In the genomic region with DNA sequence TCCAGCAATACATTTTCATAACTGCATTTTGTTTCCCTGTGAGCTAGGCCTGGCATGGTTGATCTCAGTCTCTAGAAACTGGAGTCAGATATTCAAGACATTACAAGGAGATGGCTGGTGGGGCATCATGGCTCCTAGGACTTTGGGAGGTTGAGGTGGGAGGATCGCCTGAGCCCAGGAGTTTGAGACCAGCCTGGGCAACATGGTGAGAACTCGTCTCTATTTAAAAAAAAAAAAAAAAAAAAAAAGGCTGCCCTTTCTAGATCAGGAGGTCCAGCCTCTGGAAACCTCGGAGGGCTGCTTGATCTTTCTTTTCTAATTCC, we compare ENCODE assay signal across 9 cellular contexts. TPM values are rescaled to one million over a fixed set of nuclear protein-coding genes. Genes with fewer than 3 reads are reported as not detected.
DNase-seq lines count a peak whose midpoint lies in the region; ATAC-seq and TF ChIP-seq lines count a peak whose summit lies in the region.
"Had no signal": no experiment of that assay in that cellular context is flagged by ENCODE, and none has a peak within 500 bp of the region (broad histone marks: within the 10 kb centered on the region; RNA-seq: fewer than 3 reads in every experiment).

No MANE protein-coding gene starts in this region.

- peaks cover 0 to 6% (median 0%) of the 10 kb centered on the region in 5 donors for H3K27me3 Mint-ChIP-seq in naive thymus-derived CD4-positive, alpha-beta T cell

- TF ChIP-seq CTCF in 22Rv1 (IDR thresholded peaks at IDR 0.05), result no peak
- TF ChIP-seq CTCF in mammary epithelial cell (conservative IDR thresholded peaks at IDR 0.05 in 1 of 2, IDR thresholded peaks at IDR 0.05 in 1 of 2; ENCODE audit: extremely low read depth in 1 of 2, insufficient read depth in 1 of 2, low read depth in 1 of 2, low read length in 2 of 2), result no peak

- POLR2A ChIA-PET in naive thymus-derived CD4-positive, alpha-beta T cell (lab: Charles Lee), result interaction anchor here (0.6 to 5.7 kb wide), 9 partner anchors 13 to 194 kb away, joined by 3 to 50 read pairs (median 7); a partner anchor contains a TSS

- peaks cover 39% of the 10 kb centered on the region for H3K79me2 ChIP-seq in mammary epithelial cell (ENCODE audit: insufficient read depth, low read length)

- intact Hi-C loops in mammary epithelial cell (cut with micrococcal nuclease), result loop anchor here (1.0 kb wide), 1 partner anchor 16 kb away; a partner anchor contains a TSS
- intact Hi-C loops in naive thymus-derived CD4-positive, alpha-beta T cell (cut with micrococcal nuclease), result loop anchor here (1.0 to 5.0 kb wide), 4 partner anchors 8 to 35 kb away; a partner anchor contains a TSS

- dilution Hi-C loops in mammary epithelial cell (cut with HindIII; ENCODE audit: low sequenced_read_pairs), result loop anchor here (10.0 kb wide), 1 partner anchor 252 kb away; a partner anchor contains a TSS

- peaks cover 27% of the 10 kb centered on the region for H3K4me1 ChIP-seq in HUES64 (ENCODE audit: insufficient read depth, low read length)
- H3K4me1 ChIP-seq in mammary epithelial cell (ENCODE audit: insufficient read depth, low read length), result peaks cover 18% of the 10 kb centered on the region
- peaks cover 12 to 28% of the 10 kb centered on the region in 2 donors for H3K4me1 ChIP-seq in naive thymus-derived CD4-positive, alpha-beta T cell (ENCODE audit: control insufficient read depth in 2 of 2, insufficient read depth in 2 of 2, low read length in 2 of 2)

- CTCF ChIA-PET in mammary epithelial cell (lab: Charles Lee; ENCODE audit: low non-redundant PET), result no interaction called here
- CTCF ChIA-PET in naive thymus-derived CD4-positive, alpha-beta T cell (lab: Charles Lee), result no interaction called here

- H3K4me3 Mint-ChIP-seq in naive thymus-derived CD4-positive, alpha-beta T cell, result peak overlapping the region; percentile 89 to 96 (median 92)

- DNase-seq in mammary epithelial cell, result no peak
- DNase-seq in naive thymus-derived CD4-positive, alpha-beta T cell, result no peak
- DNase-seq in caudate nucleus (lab: John Stamatoyannopoulos, UW), result no peak
- no peak for DNase-seq in glomerular visceral epithelial cell (ENCODE audit: extremely low spot score)
- no peak for DNase-seq in 8988T
- DNase-seq: NCI-H1417 had no signal

- peaks cover 44% of the 10 kb centered on the region for H3K27me3 ChIP-seq in HUES64 (ENCODE audit: insufficient read depth, low read length)
- no peaks in the 10 kb centered on the region for H3K27me3 ChIP-seq in mammary epithelial cell (ENCODE audit: insufficient read depth, low read length)
- H3K27me3 ChIP-seq in naive thymus-derived CD4-positive, alpha-beta T cell (ENCODE audit: control insufficient read depth in 2 of 2, insufficient read depth in 2 of 2, low read length in 2 of 2), result no peaks in the 10 kb centered on the region

- H3K27ac Mint-ChIP-seq in naive thymus-derived CD4-positive, alpha-beta T cell, result peak overlapping the region; percentile 74 to 99 (median 94)

- no peaks in the 10 kb centered on the region for H4K20me1 ChIP-seq in mammary epithelial cell (ENCODE audit: insufficient read depth, low read length)

- H3K36me3 Mint-ChIP-seq in naive thymus-derived CD4-positive, alpha-beta T cell, result peaks cover 0 to 11% (median 7%) of the 10 kb centered on the region in 5 donors

- no peaks in the 10 kb centered on the region for H3K9me3 ChIP-seq in HUES64 (ENCODE audit: insufficient read depth, low read depth, low read length)
- no peaks in the 10 kb centered on the region for H3K9me3 ChIP-seq in mammary epithelial cell (replicated peaks; ENCODE audit: insufficient read depth, low read length)
- no peaks in the 10 kb centered on the region for H3K9me3 ChIP-seq in naive thymus-derived CD4-positive, alpha-beta T cell (ENCODE audit: control insufficient read depth in 2 of 3, low read length in 3 of 3)

- H3K9ac ChIP-seq in HUES64 (ENCODE audit: low read depth, low read length), result no peak overlapping the region
- H3K9ac ChIP-seq in mammary epithelial cell (ENCODE audit: insufficient read depth, low read length), result peak overlapping the region; percentile 74

- ATAC-seq in naive thymus-derived CD4-positive, alpha-beta T cell, result no peak
- ATAC-seq in GM21390 (IDR thresholded peaks at IDR 0.05; ENCODE audit: unreplicated experiment), result no peak

- H3K4me2 ChIP-seq in mammary epithelial cell (ENCODE audit: insufficient read depth, low read depth, low read length), result peak overlapping the region; percentile 85

- no peaks in the 10 kb centered on the region for H3K36me3 ChIP-seq in HUES64 (ENCODE audit: insufficient read depth, low read length)
- H3K36me3 ChIP-seq in mammary epithelial cell (ENCODE audit: insufficient read depth, low read length), result peaks cover 4% of the 10 kb centered on the region
- peaks cover 0 to 7% (median 0%) of the 10 kb centered on the region in 3 experiments for H3K36me3 ChIP-seq in naive thymus-derived CD4-positive, alpha-beta T cell (ENCODE audit: control insufficient read depth in 2 of 3, insufficient read depth in 3 of 3, low read length in 3 of 3)

- H3K9me3 Mint-ChIP-seq in naive thymus-derived CD4-positive, alpha-beta T cell, result peaks cover 0 to 2% (median 0%) of the 10 kb centered on the region in 11 donors

- peak overlapping the region; percentile 61; the same call in 1 of the 2 replicates for H3K4me3 ChIP-seq in HUES64 (ENCODE audit: low read length)
- peak overlapping the region in 1 of 3 experiments; percentile 70 for H3K4me3 ChIP-seq in mammary epithelial cell (replicated peaks in 1 of 3; ENCODE audit: insufficient read depth in 1 of 3, low read depth in 2 of 3, low read length in 3 of 3)
- peak overlapping the region; percentile 78 for H3K4me3 ChIP-seq in naive thymus-derived CD4-positive, alpha-beta T cell (ENCODE audit: low read length)

- WGBS in HUES64, result 39% methylated on average over 3 of the region's 3 CpGs
- WGBS in mammary epithelial cell (ENCODE audit: low coverage, missing lambda C conversion rate), result 0% methylated on average over 1 of the region's 3 CpGs

- H3K27ac ChIP-seq in 22Rv1, result peak overlapping the region; percentile 69
- H3K27ac ChIP-seq in HUES64 (ENCODE audit: low read depth, low read length), result no peak overlapping the region
- H3K27ac ChIP-seq in mammary epithelial cell (ENCODE audit: insufficient read depth, low read depth, low read length), result peak overlapping the region; percentile 52
- H3K27ac ChIP-seq in naive thymus-derived CD4-positive, alpha-beta T cell (ENCODE audit: low read depth, low read length), result peak overlapping the region; percentile 86
- no peak overlapping the region for H3K27ac ChIP-seq in caudate nucleus (ENCODE audit: low read depth, low read length)

- in situ Hi-C loops in mammary epithelial cell (cut with MboI; ENCODE audit: low sequenced_read_pairs in 2 of 2), result no loop called here

- peak overlapping the region; percentile 85 for H2AFZ ChIP-seq in mammary epithelial cell (ENCODE audit: low read depth, low read length)

- BruUV-seq in mammary epithelial cell (replicated peaks; lab: Mats Ljungman, UMichigan), result no TSS peak

- peaks cover 25 to 42% (median 37%) of the 10 kb centered on the region in 7 donors for H3K4me1 Mint-ChIP-seq in naive thymus-derived CD4-positive, alpha-beta T cell

RNA-seq across cellular contexts. Expression of a gene that starts 0.4 kb away (rescaled TPM):
- 47.2 TPM for polyA plus RNA-seq in HUES64 (2013, experiment 1 of 2)
- 42.2 TPM for polyA plus RNA-seq in HUES64 (2013, experiment 2 of 2)
- total RNA-seq in mammary epithelial cell, result 100 to 1,000 TPM in 1 of 2 donors, 10 to 100 TPM in 1; 94.0 to 166 TPM
- 327 TPM for polyA plus RNA-seq in mammary epithelial cell
- polyA minus RNA-seq in mammary epithelial cell, result 42.7 TPM
- total RNA-seq in naive thymus-derived CD4-positive, alpha-beta T cell, result 100 to 1,000 TPM in 2 of 5 experiments, 10 to 100 TPM in 3; 55.1 to 137 (median 83.2) TPM
- polyA plus RNA-seq in naive thymus-derived CD4-positive, alpha-beta T cell, result 100 to 1,000 TPM; 312 to 347 TPM

RNA-seq across cellular contexts. Expression of a gene that starts 7.2 kb away (rescaled TPM):
- polyA plus RNA-seq in HUES64 (2013, experiment 1 of 2), result 5.3 TPM
- 10.3 TPM for polyA plus RNA-seq in HUES64 (2013, experiment 2 of 2)
- total RNA-seq in mammary epithelial cell, result 1 to 10 TPM; 2.2 to 7.3 TPM
- polyA plus RNA-seq in mammary epithelial cell, result 6.0 TPM
- 10.2 TPM for polyA minus RNA-seq in mammary epithelial cell
- total RNA-seq in naive thymus-derived CD4-positive, alpha-beta T cell, result 10 to 100 TPM; 25.6 to 73.8 (median 35.1) TPM
- 100 to 1,000 TPM; 115 to 121 TPM for polyA plus RNA-seq in naive thymus-derived CD4-positive, alpha-beta T cell

RNA-seq across cellular contexts. Expression of a gene that starts 15.7 kb away (rescaled TPM):
- polyA plus RNA-seq in HUES64 (2013, experiment 1 of 2), result 25.0 TPM
- polyA plus RNA-seq in HUES64 (2013, experiment 2 of 2), result 25.9 TPM
- 10 to 100 TPM; 42.7 to 43.3 TPM for total RNA-seq in mammary epithelial cell
- 42.4 TPM for polyA plus RNA-seq in mammary epithelial cell
- 59.1 TPM for polyA minus RNA-seq in mammary epithelial cell
- 10 to 100 TPM; 20.4 to 34.2 (median 26.3) TPM for total RNA-seq in naive thymus-derived CD4-positive, alpha-beta T cell
- polyA plus RNA-seq in naive thymus-derived CD4-positive, alpha-beta T cell, result 10 to 100 TPM; 11.8 to 12.2 TPM

RNA-seq across cellular contexts. Expression of a gene that starts 18.5 kb away (rescaled TPM):
- polyA plus RNA-seq in HUES64 (2013, experiment 1 of 2), result 99.6 TPM
- polyA plus RNA-seq in HUES64 (2013, experiment 2 of 2), result 103 TPM
- total RNA-seq in mammary epithelial cell, result 100 to 1,000 TPM; 101 to 109 TPM
- polyA plus RNA-seq in mammary epithelial cell, result 269 TPM
- polyA minus RNA-seq in mammary epithelial cell, result 193 TPM
- total RNA-seq in naive thymus-derived CD4-positive, alpha-beta T cell, result 100 to 1,000 TPM in 1 of 5 experiments, 10 to 100 TPM in 4; 38.5 to 118 (median 61.4) TPM
- 100 to 1,000 TPM; 168 to 175 TPM for polyA plus RNA-seq in naive thymus-derived CD4-positive, alpha-beta T cell

RNA-seq across cellular contexts. Expression of a gene that starts 25.5 kb away (rescaled TPM):
- polyA plus RNA-seq in HUES64 (2013, experiment 1 of 2), result 18.2 TPM
- polyA plus RNA-seq in HUES64 (2013, experiment 2 of 2), result 16.7 TPM
- total RNA-seq in mammary epithelial cell, result 10 to 100 TPM; 12.5 to 14.2 TPM
- 11.4 TPM for polyA plus RNA-seq in mammary epithelial cell
- 19.7 TPM for polyA minus RNA-seq in mammary epithelial cell
- total RNA-seq in naive thymus-derived CD4-positive, alpha-beta T cell, result 10 to 100 TPM in 3 of 5 experiments, 1 to 10 TPM in 2; 5.1 to 17.8 (median 11.2) TPM
- 10 to 100 TPM; 11.1 to 15.4 TPM for polyA plus RNA-seq in naive thymus-derived CD4-positive, alpha-beta T cell

Comparison
In these comparisons a context has a peak if more than half of its experiments do, and no peak if none do; other contexts are left out.
1. H3K27ac ChIP-seq: peak in 22Rv1 (single experiment), mammary epithelial cell (single experiment) and naive thymus-derived CD4-positive, alpha-beta T cell (single experiment); none in HUES64 (single experiment) and caudate nucleus (single experiment).